Comparison of ENCODE assay signal across 8 cellular contexts in genomic region chr11:113730887-113731726, GRCh38. TPM values are rescaled to one million over a fixed set of nuclear protein-coding genes. Genes with fewer than 3 reads are reported as not detected.
A peak's percentile ranks its signal among the peaks of the same experiment; 100 is the strongest.
DNase-seq lines count a peak whose midpoint lies in the region; ATAC-seq and TF ChIP-seq lines count a peak whose summit lies in the region.

No MANE protein-coding gene starts in this region.

- H3K27ac Mint-ChIP-seq in Calu3 (ENCODE audit: unreplicated experiment) (no peak overlapping the region), immature natural killer cell (no peak overlapping the region)

- no TSS peak for BruUV-seq in Calu3 (replicated peaks; lab: Mats Ljungman, UMichigan)

- H3K4me3 ChIP-seq in fibroblast of mammary gland (ENCODE audit: control insufficient read depth, low read depth, low read length) = no peak overlapping the region

- H3K9me3 Mint-ChIP-seq in Calu3 (ENCODE audit: low read depth, unreplicated experiment) = no peaks in the 10 kb centered on the region
- H3K9me3 Mint-ChIP-seq in immature natural killer cell = no peaks in the 10 kb centered on the region

- H3K27me3 Mint-ChIP-seq in Calu3 (ENCODE audit: unreplicated experiment) (no peaks in the 10 kb centered on the region), immature natural killer cell (ENCODE audit: low read depth in 3 of 3) (no peaks in the 10 kb centered on the region)

- H3K4me3 Mint-ChIP-seq in Calu3 (ENCODE audit: low read depth, unreplicated experiment) = no peak overlapping the region
- H3K4me3 Mint-ChIP-seq in immature natural killer cell = no peak overlapping the region

- TF ChIP-seq EP300 in Ishikawa (IDR thresholded peaks at IDR 0.05; ENCODE audit: borderline replicate concordance) = no peak

- CTCF ChIA-PET in Calu3 (lab: Charles Lee) = interaction anchor here (0.6 to 1.0 kb wide), 4 partner anchors 30 to 417 kb away, joined by 3 to 12 read pairs (median 4); partner anchors contain the start of gene TTC12

- no peak for TF ChIP-seq CTCF in Calu3 (IDR thresholded peaks at IDR 0.05; ENCODE audit: unreplicated experiment)
- TF ChIP-seq CTCF in fibroblast of mammary gland (conservative IDR thresholded peaks at IDR 0.05; ENCODE audit: control insufficient read depth, insufficient read depth, low read depth, low read length) = peak; percentile 63

- H3K4me1 Mint-ChIP-seq in Calu3 (ENCODE audit: low read depth, unreplicated experiment) (peaks cover 20% of the 10 kb centered on the region), immature natural killer cell (no peaks in the 10 kb centered on the region)

- peak; percentile 71 for TF ChIP-seq RAD21 in Ishikawa (IDR thresholded peaks at IDR 0.05; ENCODE audit: low read depth)

- DNase-seq in Calu3 = peak; percentile 51
- DNase-seq in SHP77 (lab: John Stamatoyannopoulos, UW) = peak; percentile 58 to 65
- DNase-seq in fibroblast of mammary gland (ENCODE audit: low read depth) = peak; percentile 66
- DNase-seq in occipital lobe (lab: John Stamatoyannopoulos, UW) = peak; percentile 27
- no peak for DNase-seq in immature natural killer cell
- no peak for DNase-seq in central memory CD4-positive, alpha-beta T cell

- intact Hi-C loops in Calu3 (cut with micrococcal nuclease; ENCODE audit: unreplicated experiment) = loop anchor here (1.0 kb wide), 2 partner anchors 177 to 426 kb away; no protein-coding TSS in a partner anchor

- ATAC-seq in GM19467 (IDR thresholded peaks at IDR 0.05; ENCODE audit: unreplicated experiment) = no peak

- H3K36me3 Mint-ChIP-seq in Calu3 (ENCODE audit: insufficient read depth, unreplicated experiment) (peaks cover 5% of the 10 kb centered on the region), immature natural killer cell (peaks cover 10 to 44% (median 11%) of the 10 kb centered on the region in 3 donors)

TF ChIP-seq in Ishikawa, 13 proteins besides CTCF, POLR2A, EP300 and RAD21:
- TF ChIP-seq TEAD4 (IDR thresholded peaks at IDR 0.05) (no peak), TCF12 (IDR thresholded peaks at IDR 0.05; ENCODE audit: low read depth) (no peak), YY1 (IDR thresholded peaks at IDR 0.05; ENCODE audit: low read depth) (no peak)
TF ChIP-seq in Ishikawa: peak in this region for 0.

RNA-seq across cellular contexts. Expression of gene TMPRSS5, which starts 25.0 kb away (rescaled TPM):
- total RNA-seq in Calu3 (2022) (7.4 and 9.6 TPM in 2 replicates), occipital lobe (3.0 TPM)
- polyA plus RNA-seq in immature natural killer cell = not detected

RNA-seq across cellular contexts. Expression of gene ZW10, which starts 42.4 kb away (rescaled TPM):
- total RNA-seq in Calu3 (2022) (15.3 and 15.9 TPM in 2 replicates), occipital lobe (14.0 TPM)
- 10 to 100 TPM in 2 of 3 donors, 1 to 10 TPM in 1; 9.2 to 13.7 (median 10.1) TPM for polyA plus RNA-seq in immature natural killer cell

RNA-seq across cellular contexts. Expression of gene CLDN25, which starts 48.5 kb away (rescaled TPM):
- not detected in 2 replicates for total RNA-seq in Calu3 (2022)
- total RNA-seq in occipital lobe = not detected
- not detected for polyA plus RNA-seq in immature natural killer cell

Comparison
In these comparisons a context has a peak if more than half of its experiments do, and no peak if none do; other contexts are left out.
1. DNase-seq: peak in Calu3 (single experiment), SHP77 (2 of 2), fibroblast of mammary gland (single experiment) and occipital lobe (single experiment); none in immature natural killer cell (0 of 3) and central memory CD4-positive, alpha-beta T cell (single experiment).